In genomic region chr1:50603274-50604271, GRCh38 we compare ENCODE assay signal across 11 cellular contexts.
DNase-seq lines count a peak whose midpoint lies in the region; ATAC-seq lines count a peak whose summit lies in the region.
"Had no signal": no experiment of that assay in that cellular context is flagged by ENCODE, and none has a peak within 500 bp of the region (broad histone marks: within the 10 kb centered on the region; RNA-seq: fewer than 3 reads in every experiment).

No MANE protein-coding gene starts in this region.

- no peaks in the 10 kb centered on the region for H3K36me3 ChIP-seq in adipocyte (ENCODE audit: control insufficient read depth, insufficient read depth, low read length, severe bottlenecking)

- no peaks in the 10 kb centered on the region for H3K9me3 Mint-ChIP-seq in activated naive CD4-positive, alpha-beta T cell treated with anti-CD3 and anti-CD28 coated beads, Interleukin-2, amount 50 U/mL, for 72 hours
- H3K9me3 Mint-ChIP-seq: activated CD8-positive, alpha-beta T cell treated with anti-CD3 and anti-CD28 coated beads for 36 hours; stimulated activated naive CD8-positive, alpha-beta T cell treated with anti-CD3 and anti-CD28 coated beads, Interleukin-15, Interleukin-2, amounts not matched to agents 100 ng/mL and 50 ng/mL, for 24 hours had no signal

- no peaks in the 10 kb centered on the region for H3K9me3 ChIP-seq in adipocyte (ENCODE audit: control insufficient read depth, low read length)

- peaks cover 0 to 6% of the 10 kb centered on the region in 2 donors for H3K36me3 Mint-ChIP-seq in activated naive CD4-positive, alpha-beta T cell treated with anti-CD3 and anti-CD28 coated beads, Interleukin-2, amount 50 U/mL, for 72 hours

- peaks cover 9% of the 10 kb centered on the region for H3K4me1 ChIP-seq in adipocyte (ENCODE audit: control insufficient read depth, insufficient read depth, low read length)

- no peak overlapping the region for H3K4me3 ChIP-seq in adipocyte (ENCODE audit: low read length)

- no peak overlapping the region for H3K9ac ChIP-seq in adipocyte (ENCODE audit: low read length)

- H3K27ac Mint-ChIP-seq in activated naive CD4-positive, alpha-beta T cell treated with anti-CD3 and anti-CD28 coated beads, Interleukin-2, amount 50 U/mL, for 72 hours: peak overlapping the region in 1 of 2 donors; percentile 50
- H3K27ac Mint-ChIP-seq: activated CD8-positive, alpha-beta T cell treated with anti-CD3 and anti-CD28 coated beads for 36 hours; stimulated activated naive CD8-positive, alpha-beta T cell treated with anti-CD3 and anti-CD28 coated beads, Interleukin-15, Interleukin-2, amounts not matched to agents 100 ng/mL and 50 ng/mL, for 24 hours had no signal

- peak; percentile 77 for DNase-seq in ELR (ENCODE audit: low read depth)
- DNase-seq in HT1080 (ENCODE audit: low read depth): peak; percentile 80
- peak; percentile 14 for DNase-seq in adipocyte (ENCODE audit: low read depth)
- DNase-seq in myocyte (ENCODE audit: low read depth): peak; percentile 48
- no peak for DNase-seq in anterior cingulate cortex (lab: John Stamatoyannopoulos, UW)
- DNase-seq in activated naive CD4-positive, alpha-beta T cell treated with anti-CD3 and anti-CD28 coated beads, Interleukin-2, amount 50 U/mL, for 72 hours (ENCODE audit: low spot score in 2 of 2): no peak
- DNase-seq in stimulated activated CD4-positive, alpha-beta T cell treated with anti-CD3 and anti-CD28 coated beads, Interleukin-4, amount 100 ng/mL, for 24 hours: no peak
- no peak for DNase-seq in activated CD4-positive, CD25-positive, alpha-beta regulatory T cell treated with anti-CD3 and anti-CD28 coated beads, Interleukin-2, amount 50 U/mL, for 72 hours
- DNase-seq: activated CD8-positive, alpha-beta T cell treated with anti-CD3 and anti-CD28 coated beads for 36 hours; NCI-H774 had no signal

- H3K27me3 ChIP-seq in adipocyte (replicated peaks; ENCODE audit: control insufficient read depth, insufficient read depth, low read length): no peaks in the 10 kb centered on the region

- ATAC-seq in activated naive CD4-positive, alpha-beta T cell treated with anti-CD3 and anti-CD28 coated beads, Interleukin-2, amount 50 U/mL, for 72 hours: no peak
- ATAC-seq: activated CD8-positive, alpha-beta T cell treated with anti-CD3 and anti-CD28 coated beads for 36 hours had no signal

Comparison
In these comparisons a context has a peak if more than half of its experiments do, and no peak if none do; other contexts are left out.
1. DNase-seq: peak in ELR (single experiment), HT1080 (single experiment), adipocyte (single experiment) and myocyte (single experiment); none in anterior cingulate cortex (0 of 58), activated naive CD4-positive, alpha-beta T cell treated with anti-CD3 and anti-CD28 coated beads, Interleukin-2, amount 50 U/mL, for 72 hours (0 of 2), stimulated activated CD4-positive, alpha-beta T cell treated with anti-CD3 and anti-CD28 coated beads, Interleukin-4, amount 100 ng/mL, for 24 hours (single experiment) and activated CD4-positive, CD25-positive, alpha-beta regulatory T cell treated with anti-CD3 and anti-CD28 coated beads, Interleukin-2, amount 50 U/mL, for 72 hours (single experiment).